Comparison of ENCODE assay signal across 21 cellular contexts in genomic region chr14:95040723-95041476, GRCh38.
DNase-seq lines count a peak whose midpoint lies in the region; ATAC-seq and TF ChIP-seq lines count a peak whose summit lies in the region.
"Had no signal": no experiment of that assay in that cellular context is flagged by ENCODE, and none has a peak within 500 bp of the region (broad histone marks: within the 10 kb centered on the region; RNA-seq: fewer than 3 reads in every experiment).

No MANE protein-coding gene starts in this region.

- no peaks in the 10 kb centered on the region for H3K36me3 ChIP-seq in left lung

- no peaks in the 10 kb centered on the region for H3K9me3 ChIP-seq in left lung
- H3K9me3 ChIP-seq: body of pancreas had no signal

- H3K27ac ChIP-seq in left lung, result no peak overlapping the region
- H3K27ac ChIP-seq: 22Rv1, body of pancreas had no signal

- DNase-seq in DMS53 (lab: John Stamatoyannopoulos, UW) (peak; percentile 24), DMS53 treated with DMSO at 0.1 percent for 48 hours (lab: John Stamatoyannopoulos, UW; ENCODE audit: unreplicated experiment) (no peak), astrocyte of the spinal cord (ENCODE audit: low read depth, low spot score) (peak; percentile 3), left lung (no peak), stromal cell of bone marrow (ENCODE audit: low read depth) (peak; percentile 81)
- DNase-seq in activated CD4-positive, CD25-positive, alpha-beta regulatory T cell (lab: John Stamatoyannopoulos, UW), result no peak
- no peak for DNase-seq in activated naive CD4-positive, alpha-beta T cell treated with anti-CD3 and anti-CD28 coated beads, Interleukin-2, amount 50 U/mL, for 72 hours (ENCODE audit: low spot score in 2 of 2)
- DNase-seq: activated CD8-positive, alpha-beta T cell treated with anti-CD3 and anti-CD28 coated beads, Interleukin-2, amount 10 ng/mL, durations not matched to agents 7 days and 5 days; activated gamma-delta T cell; body of pancreas; CD4-positive, alpha-beta memory T cell; effector CD4-positive, alpha-beta T cell; foreskin melanocyte; HFFc6; KBM-7; NCI-H446 treated with DMSO at 0.1 percent for 48 hours; stimulated activated naive CD8-positive, alpha-beta T cell treated with anti-CD3 and anti-CD28 coated beads, Interleukin-15, amount 100 ng/mL, for 72 hours had no signal

- peaks cover 0 to 4% of the 10 kb centered on the region in 2 donors for H3K36me3 Mint-ChIP-seq in activated naive CD4-positive, alpha-beta T cell treated with anti-CD3 and anti-CD28 coated beads, Interleukin-2, amount 50 U/mL, for 72 hours
- H3K36me3 Mint-ChIP-seq: CD4-positive, alpha-beta memory T cell; memory B cell had no signal

- no peak overlapping the region for H3K27ac Mint-ChIP-seq in activated naive CD4-positive, alpha-beta T cell treated with anti-CD3 and anti-CD28 coated beads, Interleukin-2, amount 50 U/mL, for 72 hours
- H3K27ac Mint-ChIP-seq: activated CD8-positive, alpha-beta T cell treated with anti-CD3 and anti-CD28 coated beads, Interleukin-2, amount 10 ng/mL, durations not matched to agents 7 days and 5 days; CD4-positive, alpha-beta memory T cell; HFFc6; memory B cell had no signal

- no peaks in the 10 kb centered on the region for H3K4me1 ChIP-seq in left lung
- H3K4me1 ChIP-seq: body of pancreas had no signal

- H3K27me3 ChIP-seq in left lung, result peaks cover 0 to 24% of the 10 kb centered on the region in 2 donors
- H3K27me3 ChIP-seq: body of pancreas had no signal

- no peak overlapping the region for H3K4me3 ChIP-seq in astrocyte of the spinal cord (ENCODE audit: low read depth, low read length)
- no peak overlapping the region for H3K4me3 ChIP-seq in left lung
- H3K4me3 ChIP-seq: body of pancreas had no signal

- H3K9me3 Mint-ChIP-seq in activated naive CD4-positive, alpha-beta T cell treated with anti-CD3 and anti-CD28 coated beads, Interleukin-2, amount 50 U/mL, for 72 hours, result no peaks in the 10 kb centered on the region
- H3K9me3 Mint-ChIP-seq: CD4-positive, alpha-beta memory T cell; memory B cell; stimulated activated naive CD8-positive, alpha-beta T cell treated with anti-CD3 and anti-CD28 coated beads, Interleukin-15, amount 100 ng/mL, for 72 hours had no signal

- intact Hi-C loops in left lung (cut with DNase I), result no loop called here

- TF ChIP-seq CTCF in astrocyte of the spinal cord (IDR thresholded peaks at IDR 0.05; ENCODE audit: low read depth, low read length) (no peak), left lung (IDR thresholded peaks at IDR 0.05) (no peak)

- in situ Hi-C loops in astrocyte of the spinal cord (cut with HindIII; ENCODE audit: low sequenced_read_pairs), result no loop called here

- peak; percentile 61 for ATAC-seq in left lung
- no peak for ATAC-seq in GM21619 (IDR thresholded peaks at IDR 0.05; ENCODE audit: unreplicated experiment)
- no peak for ATAC-seq in activated naive CD4-positive, alpha-beta T cell treated with anti-CD3 and anti-CD28 coated beads, Interleukin-2, amount 50 U/mL, for 72 hours
- ATAC-seq: activated CD8-positive, alpha-beta T cell treated with anti-CD3 and anti-CD28 coated beads, Interleukin-2, amount 10 ng/mL, durations not matched to agents 7 days and 5 days; body of pancreas; Panc1; stimulated activated naive CD8-positive, alpha-beta T cell treated with anti-CD3 and anti-CD28 coated beads, Interleukin-15, amount 100 ng/mL, for 72 hours had no signal

Comparison
In these comparisons a context has a peak if more than half of its experiments do, and no peak if none do; other contexts are left out.
1. DNase-seq: peak in DMS53 (single experiment), astrocyte of the spinal cord (single experiment) and stromal cell of bone marrow (single experiment); none in DMS53 treated with DMSO at 0.1 percent for 48 hours (single experiment), left lung (0 of 2), activated CD4-positive, CD25-positive, alpha-beta regulatory T cell (0 of 4) and activated naive CD4-positive, alpha-beta T cell treated with anti-CD3 and anti-CD28 coated beads, Interleukin-2, amount 50 U/mL, for 72 hours (0 of 2).